Comparison of ENCODE assay signal across 13 cellular contexts in genomic region chr2:23504591-23504990, GRCh38.
DNase-seq lines count a peak whose midpoint lies in the region; ATAC-seq and TF ChIP-seq lines count a peak whose summit lies in the region.
"Had no signal": no experiment of that assay in that cellular context is flagged by ENCODE, and none has a peak within 500 bp of the region (broad histone marks: within the 10 kb centered on the region; RNA-seq: fewer than 3 reads in every experiment).

No MANE protein-coding gene starts in this region.

- 92% methylated on average over 8 of the region's 8 CpGs for WGBS in esophagus muscularis mucosa
- no CpG with 5 or more reads among the region's 8 CpGs for WGBS in trophoblast cell (ENCODE audit: extremely low coverage, insufficient coverage, insufficient read length)

- TF ChIP-seq POLR2A in esophagus muscularis mucosa (IDR thresholded peaks at IDR 0.05; ENCODE audit: low read depth), result no peak

- H2BK12ac ChIP-seq in trophoblast cell (ENCODE audit: low read length), result peak overlapping the region; percentile 19

- ATAC-seq in lower lobe of right lung, result no peak

- TF ChIP-seq CTCF in esophagus muscularis mucosa (IDR thresholded peaks at IDR 0.05) (no peak), lower lobe of right lung (IDR thresholded peaks at IDR 0.05) (no peak)

- H4K8ac ChIP-seq in trophoblast cell (ENCODE audit: low read depth, low read length), result no peak overlapping the region

- no peak overlapping the region for H3K18ac ChIP-seq in trophoblast cell (ENCODE audit: low read length)

- no peak overlapping the region for H4K12ac ChIP-seq in trophoblast cell (ENCODE audit: low read depth, low read length)

- no peaks in the 10 kb centered on the region for H3K27me3 ChIP-seq in esophagus muscularis mucosa
- H3K27me3 ChIP-seq in lower lobe of right lung (ENCODE audit: low read depth), result no peaks in the 10 kb centered on the region
- H3K27me3 ChIP-seq in trophoblast cell (ENCODE audit: insufficient read depth, low read length), result no peaks in the 10 kb centered on the region

- DNase-seq in esophagus muscularis mucosa (ENCODE audit: extremely low spot score) (no peak), lower lobe of right lung (peak; percentile 39), trophoblast cell (no peak), NCI-H446 treated with DMSO at 0.1 percent for 48 hours (lab: John Stamatoyannopoulos, UW) (no peak), iPS-NIHi7 (ENCODE audit: extremely low spot score) (no peak), NCI-H2029 treated with DMSO at 0.1 percent for 48 hours (lab: John Stamatoyannopoulos, UW) (no peak)
- DNase-seq: AML-193; CD4-positive, alpha-beta T cell; GM23248 had no signal

- H3K9ac ChIP-seq in trophoblast cell (ENCODE audit: low read length), result no peak overlapping the region
- H3K9ac ChIP-seq: GM23248 had no signal

- H3K14ac ChIP-seq in trophoblast cell (ENCODE audit: low read length), result peak overlapping the region; percentile 8

- H3K23ac ChIP-seq in trophoblast cell (ENCODE audit: low read length), result no peak overlapping the region

- H3K9me3 ChIP-seq in esophagus muscularis mucosa (no peaks in the 10 kb centered on the region), lower lobe of right lung (no peaks in the 10 kb centered on the region), trophoblast cell (ENCODE audit: insufficient read depth, low read depth, low read length) (no peaks in the 10 kb centered on the region)
- H3K9me3 ChIP-seq: A549, Caco-2, HAP-1 had no signal

- no peak overlapping the region for H2BK5ac ChIP-seq in trophoblast cell (ENCODE audit: low read depth, low read length, poor library complexity)

- H3K27ac ChIP-seq in esophagus muscularis mucosa (replicated peaks in 1 of 4) (peak overlapping the region in 3 of 4 donors; percentile 20 to 76 (median 24)), lower lobe of right lung (no peak overlapping the region), trophoblast cell (ENCODE audit: low read depth, low read length) (no peak overlapping the region)
- H3K27ac ChIP-seq: A549, C4-2B, GM23248 had no signal

- peak overlapping the region; percentile 25 for H4K91ac ChIP-seq in trophoblast cell (ENCODE audit: low read depth, low read length)

- intact Hi-C loops in esophagus muscularis mucosa (cut with DNase I), result no loop called here
- intact Hi-C loops in lower lobe of right lung (cut with DNase I), result no loop called here

- H3K4me1 ChIP-seq in esophagus muscularis mucosa (peaks cover 31 to 69% (median 65%) of the 10 kb centered on the region in 4 donors), lower lobe of right lung (peaks cover 27% of the 10 kb centered on the region), trophoblast cell (ENCODE audit: control insufficient read depth in 1 of 2, insufficient read depth in 2 of 2, low read length in 2 of 2) (peaks cover 30 to 47% of the 10 kb centered on the region in 2 experiments)
- H3K4me1 ChIP-seq: A549, Caco-2, HAP-1 had no signal

- H2AK5ac ChIP-seq in trophoblast cell (ENCODE audit: low read length), result no peak overlapping the region

- H3K36me3 ChIP-seq in esophagus muscularis mucosa (no peaks in the 10 kb centered on the region), lower lobe of right lung (no peaks in the 10 kb centered on the region), trophoblast cell (ENCODE audit: control insufficient read depth in 1 of 2, insufficient read depth in 2 of 2, low read length in 2 of 2) (no peaks in the 10 kb centered on the region)
- H3K36me3 ChIP-seq: HAP-1 had no signal

- peaks cover 4% of the 10 kb centered on the region for H3K79me1 ChIP-seq in trophoblast cell (ENCODE audit: low read length)

- H3K4me2 ChIP-seq in trophoblast cell (ENCODE audit: low read length), result no peak overlapping the region
- H3K4me2 ChIP-seq: A549 had no signal

- H3K79me2 ChIP-seq in trophoblast cell (ENCODE audit: control insufficient read depth, insufficient read depth, low read length, poor library complexity), result no peaks in the 10 kb centered on the region

- H2AFZ ChIP-seq in trophoblast cell (ENCODE audit: insufficient read depth, low read length, poor library complexity), result no peak overlapping the region
- H2AFZ ChIP-seq: GM23248 had no signal

- no peak overlapping the region for H3K4me3 ChIP-seq in esophagus muscularis mucosa
- H3K4me3 ChIP-seq in lower lobe of right lung, result no peak overlapping the region
- no peak overlapping the region for H3K4me3 ChIP-seq in trophoblast cell (ENCODE audit: low read depth, low read length)
- H3K4me3 ChIP-seq: A549, GM23248, HAP-1 had no signal

- H3K4ac ChIP-seq in trophoblast cell (ENCODE audit: low read depth, low read length), result no peak overlapping the region

- no peak for TF ChIP-seq EP300 in esophagus muscularis mucosa (IDR thresholded peaks at IDR 0.05)

- H2BK120ac ChIP-seq in trophoblast cell (ENCODE audit: insufficient read depth, low read length, poor library complexity), result peak overlapping the region; percentile 16

Comparison
In these comparisons a context has a peak if more than half of its experiments do, and no peak if none do; other contexts are left out.
1. H3K27ac ChIP-seq: peak in esophagus muscularis mucosa (3 of 4); none in lower lobe of right lung (single experiment) and trophoblast cell (single experiment).